Comparison of ENCODE assay signal across 4 cellular contexts in the genomic region with DNA sequence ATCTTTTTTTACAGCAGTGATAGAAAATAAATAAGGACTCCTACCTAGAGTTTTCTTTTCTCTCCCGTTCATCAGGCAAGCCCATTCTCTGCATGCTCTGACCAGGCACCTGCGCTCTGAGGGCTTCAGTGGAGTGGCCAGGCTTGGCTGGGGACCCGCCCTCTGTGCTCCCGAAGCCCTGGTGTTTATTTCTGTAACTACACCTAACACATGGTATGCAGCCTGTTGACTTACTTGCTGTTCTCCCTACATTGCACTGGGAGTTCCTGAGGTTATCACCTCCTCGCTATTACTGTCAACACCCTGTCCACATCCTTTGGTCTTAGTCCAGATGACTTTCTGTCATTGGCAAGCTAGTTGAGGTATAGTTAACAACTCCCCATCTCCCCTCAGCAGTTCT.
TF ChIP-seq lines count a peak whose summit lies in the region.

No MANE protein-coding gene starts in this region.

TF ChIP-seq in GM23338, 12 proteins besides CTCF, POLR2A, EP300 and RAD21 (continues in another document):
- TF ChIP-seq, protein P1, sequence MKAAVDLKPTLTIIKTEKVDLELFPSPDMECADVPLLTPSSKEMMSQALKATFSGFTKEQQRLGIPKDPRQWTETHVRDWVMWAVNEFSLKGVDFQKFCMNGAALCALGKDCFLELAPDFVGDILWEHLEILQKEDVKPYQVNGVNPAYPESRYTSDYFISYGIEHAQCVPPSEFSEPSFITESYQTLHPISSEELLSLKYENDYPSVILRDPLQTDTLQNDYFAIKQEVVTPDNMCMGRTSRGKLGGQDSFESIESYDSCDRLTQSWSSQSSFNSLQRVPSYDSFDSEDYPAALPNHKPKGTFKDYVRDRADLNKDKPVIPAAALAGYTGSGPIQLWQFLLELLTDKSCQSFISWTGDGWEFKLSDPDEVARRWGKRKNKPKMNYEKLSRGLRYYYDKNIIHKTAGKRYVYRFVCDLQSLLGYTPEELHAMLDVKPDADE (IDR thresholded peaks at IDR 0.05), result no peak
- no peak for TF ChIP-seq JUNB (IDR thresholded peaks at IDR 0.05; ENCODE audit: unreplicated experiment)
- TF ChIP-seq REST (IDR thresholded peaks at IDR 0.05; ENCODE audit: unreplicated experiment), result no peak
- TF ChIP-seq ZNF114 (CRISPR knock-in tag; IDR thresholded peaks at IDR 0.05), result no peak
- TF ChIP-seq POLR2AphosphoS5 (IDR thresholded peaks at IDR 0.05; ENCODE audit: low read depth), result no peak
- TF ChIP-seq NANOG (IDR thresholded peaks at IDR 0.05; ENCODE audit: borderline replicate concordance), result no peak
- no peak for TF ChIP-seq EZH2phosphoT487 (IDR thresholded peaks at IDR 0.05; ENCODE audit: unreplicated experiment)

TF ChIP-seq in K562, 482 proteins besides CTCF, POLR2A, EP300 and RAD21 (continues in another document):
- TF ChIP-seq HSF4 (CRISPR knock-in tag; IDR thresholded peaks at IDR 0.05; ENCODE audit: borderline replicate concordance) (no peak), TCF7 (IDR thresholded peaks at IDR 0.05; ENCODE audit: borderline replicate concordance) (no peak), GTF2E2 (tag; IDR thresholded peaks at IDR 0.05) (no peak), NCOA4 (IDR thresholded peaks at IDR 0.05; ENCODE audit: partially characterized antibody) (no peak), IRF9 (tag; IDR thresholded peaks at IDR 0.05) (no peak), RBM34 (IDR thresholded peaks at IDR 0.05; ENCODE audit: borderline replicate concordance, insufficient read depth, low read length) (no peak), E2F4 (CRISPR knock-in tag; IDR thresholded peaks at IDR 0.05; ENCODE audit: low read depth) (no peak), ZNF512 (tag; IDR thresholded peaks at IDR 0.05) (no peak), ZNF133 (CRISPR knock-in tag; IDR thresholded peaks at IDR 0.05) (no peak), SNIP1 (IDR thresholded peaks at IDR 0.05; ENCODE audit: low read depth) (no peak), CBFB (CRISPR knock-in tag; IDR thresholded peaks at IDR 0.05) (no peak), CSDE1 (IDR thresholded peaks at IDR 0.05) (no peak), ELK1 (CRISPR knock-in tag; IDR thresholded peaks at IDR 0.05) (no peak)

TF ChIP-seq in HepG2, 621 proteins besides CTCF, POLR2A, EP300 and RAD21:
- TF ChIP-seq ATF7-NPFF (CRISPR knock-in tag; IDR thresholded peaks at IDR 0.05; ENCODE audit: low read depth) (no peak), ZZZ3 (CRISPR knock-in tag; IDR thresholded peaks at IDR 0.05; ENCODE audit: borderline replicate concordance) (no peak), ZNF784 (CRISPR knock-in tag; IDR thresholded peaks at IDR 0.05; ENCODE audit: borderline replicate concordance) (no peak), SMAD3 (CRISPR knock-in tag; IDR thresholded peaks at IDR 0.05) (no peak), JUND (CRISPR knock-in tag; IDR thresholded peaks at IDR 0.05) (no peak), RFXAP (CRISPR knock-in tag; IDR thresholded peaks at IDR 0.05; ENCODE audit: borderline replicate concordance) (no peak), ZNF616 (CRISPR knock-in tag; IDR thresholded peaks at IDR 0.05; ENCODE audit: low read depth) (no peak)
- TF ChIP-seq, protein P2, sequence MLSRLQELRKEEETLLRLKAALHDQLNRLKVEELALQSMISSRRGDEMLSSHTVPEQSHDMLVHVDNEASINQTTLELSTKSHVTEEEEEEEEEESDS (CRISPR knock-in tag; IDR thresholded peaks at IDR 0.05; ENCODE audit: borderline replicate concordance), result no peak

TF ChIP-seq in GM12891, 5 proteins besides CTCF, POLR2A, EP300 and RAD21:
- TF ChIP-seq POLR2AphosphoS5 (IDR thresholded peaks at IDR 0.05; ENCODE audit: low read depth, low read length) (no peak), PAX5 (IDR thresholded peaks at IDR 0.05; ENCODE audit: insufficient read depth, low read length, severe bottlenecking) (no peak), TAF1 (IDR thresholded peaks at IDR 0.05; ENCODE audit: low read depth, low read length) (no peak), SPI1 (IDR thresholded peaks at IDR 0.05; ENCODE audit: low read depth, low read length) (no peak), POU2F2 (IDR thresholded peaks at IDR 0.05; ENCODE audit: low read depth, low read length) (no peak)
